Comparison of ENCODE assay signal across 15 cellular contexts in genomic region chr2:227817336-227817735, GRCh38. TPM values are rescaled to one million over a fixed set of nuclear protein-coding genes. Genes with fewer than 3 reads are reported as not detected.
DNase-seq lines count a peak whose midpoint lies in the region; ATAC-seq and TF ChIP-seq lines count a peak whose summit lies in the region.
"Had no signal": no experiment of that assay in that cellular context is flagged by ENCODE, and none has a peak within 500 bp of the region (broad histone marks: within the 10 kb centered on the region; RNA-seq: fewer than 3 reads in every experiment).

No MANE protein-coding gene starts in this region.

- peaks cover 0 to 12% of the 10 kb centered on the region in 2 donors for H3K27me3 ChIP-seq in breast epithelium
- H3K27me3 ChIP-seq in tibial artery, result no peaks in the 10 kb centered on the region
- H3K27me3 ChIP-seq: ovary had no signal

- H3K9me3 ChIP-seq in breast epithelium, result no peaks in the 10 kb centered on the region
- no peaks in the 10 kb centered on the region for H3K9me3 ChIP-seq in tibial artery
- H3K9me3 ChIP-seq: body of pancreas, ovary had no signal

- POLR2A ChIA-PET in MCF 10A (lab: Yijun Ruan, JAX), result interaction anchor here (0.6 to 5.8 kb wide), 7 partner anchors 21 to 440 kb away, joined by 3 to 75 read pairs (median 3); no protein-coding TSS in a partner anchor
- POLR2A ChIA-PET in activated CD4-positive, alpha-beta memory T cell treated with anti-CD3 and anti-CD28 coated beads, Interleukin-2, amount 10 ng/mL, durations not matched to agents 7 days and 5 days (lab: Charles Lee), result interaction anchor here (1.0 kb wide), 1 partner anchor 11 kb away, joined by 8 read pairs; no protein-coding TSS in a partner anchor

- H3K4me1 ChIP-seq in breast epithelium (peaks cover 0 to 7% of the 10 kb centered on the region in 2 donors), tibial artery (peaks cover 0 to 31% (median 10%) of the 10 kb centered on the region in 4 donors)
- H3K4me1 ChIP-seq: body of pancreas had no signal

- no peaks in the 10 kb centered on the region for H3K27me3 Mint-ChIP-seq in MCF 10A (ENCODE audit: insufficient read depth, unreplicated experiment)
- H3K27me3 Mint-ChIP-seq in activated CD4-positive, alpha-beta memory T cell treated with anti-CD3 and anti-CD28 coated beads, Interleukin-2, amount 10 ng/mL, durations not matched to agents 7 days and 5 days, result peaks cover under 1% of the 10 kb centered on the region
- peaks cover 11% of the 10 kb centered on the region for H3K27me3 Mint-ChIP-seq in activated CD8-positive, alpha-beta memory T cell treated with anti-CD3 and anti-CD28 coated beads, Interleukin-2, amount 10 ng/mL, durations not matched to agents 7 days and 5 days

- H3K36me3 ChIP-seq in breast epithelium, result no peaks in the 10 kb centered on the region
- H3K36me3 ChIP-seq in tibial artery, result no peaks in the 10 kb centered on the region
- H3K36me3 ChIP-seq: ovary had no signal

- BruUV-seq in MCF 10A (replicated peaks; lab: Mats Ljungman, UMichigan), result TSS peak; percentile 72

- no peak for DNase-seq in MCF 10A (ENCODE audit: unreplicated experiment)
- DNase-seq in breast epithelium (ENCODE audit: low spot score in 2 of 2), result no peak
- DNase-seq in activated CD4-positive, alpha-beta memory T cell treated with anti-CD3 and anti-CD28 coated beads, Interleukin-2, amount 10 ng/mL, durations not matched to agents 7 days and 5 days, result no peak
- DNase-seq in epithelial cell of proximal tubule (ENCODE audit: low read depth), result no peak
- no peak for DNase-seq in tibial artery
- DNase-seq in SKM-1 (lab: John Stamatoyannopoulos, UW; ENCODE audit: unreplicated experiment), result no peak
- no peak for DNase-seq in T-helper 1 cell
- DNase-seq in activated CD8-positive, alpha-beta memory T cell treated with anti-CD3 and anti-CD28 coated beads, Interleukin-2, amount 10 ng/mL, durations not matched to agents 7 days and 5 days, result no peak
- DNase-seq: activated effector memory CD4-positive, alpha-beta T cell treated with Interleukin-2 at 50 U/mL for 16 hours; body of pancreas; NCI-H748 treated with DMSO at 0.1 percent for 48 hours; ovary had no signal

- peaks cover 26% of the 10 kb centered on the region for H3K36me3 Mint-ChIP-seq in MCF 10A (ENCODE audit: insufficient read depth, unreplicated experiment)
- H3K36me3 Mint-ChIP-seq in activated CD4-positive, alpha-beta memory T cell treated with anti-CD3 and anti-CD28 coated beads, Interleukin-2, amount 10 ng/mL, durations not matched to agents 7 days and 5 days (ENCODE audit: low read depth), result no peaks in the 10 kb centered on the region
- H3K36me3 Mint-ChIP-seq in activated CD8-positive, alpha-beta memory T cell treated with anti-CD3 and anti-CD28 coated beads, Interleukin-2, amount 10 ng/mL, durations not matched to agents 7 days and 5 days, result no peaks in the 10 kb centered on the region
- H3K36me3 Mint-ChIP-seq: stimulated activated memory B cell treated with anti-CD40 and anti-IgM and Interleukin-4, amounts not matched to agents 10 μg/mL and 1 μg/mL and 100 μg/mL, for 72 hours had no signal

- peak overlapping the region; percentile 80 for H3K4me3 Mint-ChIP-seq in MCF 10A (ENCODE audit: unreplicated experiment)
- no peak overlapping the region for H3K4me3 Mint-ChIP-seq in activated CD4-positive, alpha-beta memory T cell treated with anti-CD3 and anti-CD28 coated beads, Interleukin-2, amount 10 ng/mL, durations not matched to agents 7 days and 5 days
- no peak overlapping the region for H3K4me3 Mint-ChIP-seq in activated CD8-positive, alpha-beta memory T cell treated with anti-CD3 and anti-CD28 coated beads, Interleukin-2, amount 10 ng/mL, durations not matched to agents 7 days and 5 days
- H3K4me3 Mint-ChIP-seq: stimulated activated memory B cell treated with anti-CD40 and anti-IgM and Interleukin-4, amounts not matched to agents 10 μg/mL and 1 μg/mL and 100 μg/mL, for 72 hours; T-helper 2 cell treated with Interferon-gamma antibody and Interleukin-4, amounts not matched to agents 5 μg/mL and 100 μg/mL, for 36 hours had no signal

- TF ChIP-seq CTCF in MCF 10A (IDR thresholded peaks at IDR 0.05; ENCODE audit: unreplicated experiment) (no peak), breast epithelium (IDR thresholded peaks at IDR 0.05) (no peak), epithelial cell of proximal tubule (conservative IDR thresholded peaks at IDR 0.05; ENCODE audit: low read depth, low read length) (no peak), tibial artery (IDR thresholded peaks at IDR 0.05) (no peak)

- no peak for ATAC-seq in activated CD8-positive, alpha-beta memory T cell treated with anti-CD3 and anti-CD28 coated beads, Interleukin-2, amount 10 ng/mL, durations not matched to agents 7 days and 5 days
- ATAC-seq: stimulated activated memory B cell treated with anti-CD40 and anti-IgM and Interleukin-4, amounts not matched to agents 10 μg/mL and 1 μg/mL and 100 μg/mL, for 72 hours had no signal

- TF ChIP-seq POLR2A in breast epithelium (IDR thresholded peaks at IDR 0.05), result no peak

- no peak overlapping the region for H3K27ac ChIP-seq in breast epithelium
- peak overlapping the region; percentile 73 to 76 for H3K27ac ChIP-seq in tibial artery
- H3K27ac ChIP-seq: ovary had no signal

- intact Hi-C loops in MCF 10A (cut with micrococcal nuclease), result no loop called here
- intact Hi-C loops in breast epithelium (cut with DNase I; ENCODE audit: low total_unique reads), result no loop called here
- intact Hi-C loops in tibial artery (cut with DNase I; ENCODE audit: low total_unique reads), result no loop called here

- peaks cover 14% of the 10 kb centered on the region for H3K9me3 Mint-ChIP-seq in MCF 10A (ENCODE audit: unreplicated experiment)
- no peaks in the 10 kb centered on the region for H3K9me3 Mint-ChIP-seq in activated CD4-positive, alpha-beta memory T cell treated with anti-CD3 and anti-CD28 coated beads, Interleukin-2, amount 10 ng/mL, durations not matched to agents 7 days and 5 days
- no peaks in the 10 kb centered on the region for H3K9me3 Mint-ChIP-seq in activated CD8-positive, alpha-beta memory T cell treated with anti-CD3 and anti-CD28 coated beads, Interleukin-2, amount 10 ng/mL, durations not matched to agents 7 days and 5 days (ENCODE audit: low read depth)
- H3K9me3 Mint-ChIP-seq: T-helper 2 cell treated with Interferon-gamma antibody and Interleukin-4, amounts not matched to agents 5 μg/mL and 100 μg/mL, for 36 hours had no signal

- H3K4me3 ChIP-seq in breast epithelium, result no peak overlapping the region
- peak overlapping the region; percentile 53 for H3K4me3 ChIP-seq in epithelial cell of proximal tubule (ENCODE audit: low read depth, low read length)
- peak overlapping the region in 1 of 2 donors; percentile 40 for H3K4me3 ChIP-seq in tibial artery
- H3K4me3 ChIP-seq: body of pancreas, ovary, skin epidermis had no signal

- CTCF ChIA-PET in MCF 10A (lab: Yijun Ruan, JAX), result interaction anchor here (0.5 to 0.9 kb wide), 3 partner anchors 337 to 416 kb away, joined by 3 to 4 read pairs (median 3); no protein-coding TSS in a partner anchor
- CTCF ChIA-PET in activated CD4-positive, alpha-beta memory T cell treated with anti-CD3 and anti-CD28 coated beads, Interleukin-2, amount 10 ng/mL, durations not matched to agents 7 days and 5 days (lab: Charles Lee), result interaction anchor here (1.0 kb wide), 1 partner anchor 44 kb away, joined by 6 read pairs; no protein-coding TSS in a partner anchor
- CTCF ChIA-PET in activated CD8-positive, alpha-beta memory T cell treated with anti-CD3 and anti-CD28 coated beads, Interleukin-2, amount 10 ng/mL, durations not matched to agents 7 days and 5 days (lab: Charles Lee), result interaction anchor here (0.8 to 0.9 kb wide), 2 partner anchors 18 to 34 kb away, joined by 3 to 4 read pairs; no protein-coding TSS in a partner anchor

- H3K4me1 Mint-ChIP-seq in MCF 10A (ENCODE audit: insufficient read depth, unreplicated experiment), result peaks cover 46% of the 10 kb centered on the region
- H3K4me1 Mint-ChIP-seq in activated CD4-positive, alpha-beta memory T cell treated with anti-CD3 and anti-CD28 coated beads, Interleukin-2, amount 10 ng/mL, durations not matched to agents 7 days and 5 days, result peaks cover 35% of the 10 kb centered on the region
- H3K4me1 Mint-ChIP-seq in activated CD8-positive, alpha-beta memory T cell treated with anti-CD3 and anti-CD28 coated beads, Interleukin-2, amount 10 ng/mL, durations not matched to agents 7 days and 5 days, result peaks cover 11% of the 10 kb centered on the region
- H3K4me1 Mint-ChIP-seq: stimulated activated memory B cell treated with anti-CD40 and anti-IgM and Interleukin-4, amounts not matched to agents 10 μg/mL and 1 μg/mL and 100 μg/mL, for 72 hours had no signal

- peak overlapping the region; percentile 92 for H3K27ac Mint-ChIP-seq in MCF 10A (ENCODE audit: low read depth, unreplicated experiment)
- peak overlapping the region; percentile 78 for H3K27ac Mint-ChIP-seq in activated CD4-positive, alpha-beta memory T cell treated with anti-CD3 and anti-CD28 coated beads, Interleukin-2, amount 10 ng/mL, durations not matched to agents 7 days and 5 days
- H3K27ac Mint-ChIP-seq in activated CD8-positive, alpha-beta memory T cell treated with anti-CD3 and anti-CD28 coated beads, Interleukin-2, amount 10 ng/mL, durations not matched to agents 7 days and 5 days, result no peak overlapping the region
- H3K27ac Mint-ChIP-seq: stimulated activated memory B cell treated with anti-CD40 and anti-IgM and Interleukin-4, amounts not matched to agents 10 μg/mL and 1 μg/mL and 100 μg/mL, for 72 hours; T-helper 2 cell treated with Interferon-gamma antibody and Interleukin-4, amounts not matched to agents 5 μg/mL and 100 μg/mL, for 36 hours had no signal

RNA-seq across cellular contexts. Expression of gene CCL20, which starts 3.7 kb away (rescaled TPM):
- 18.0 and 34.4 TPM in 2 replicates for total RNA-seq in MCF 10A (2022)
- total RNA-seq in breast epithelium, result 1 to 10 TPM in 2 of 3 donors, not detected in 1; 1.3 to 6.7 TPM
- 1 to 10 TPM; 3.6 to 4.7 TPM for total RNA-seq in activated CD4-positive, alpha-beta memory T cell treated with anti-CD3 and anti-CD28 coated beads, Interleukin-2, amount 10 ng/mL, durations not matched to agents 7 days and 5 days
- total RNA-seq in epithelial cell of proximal tubule, result 1.0 and 1.2 TPM in 2 replicates
- total RNA-seq in activated CD8-positive, alpha-beta memory T cell treated with anti-CD3 and anti-CD28 coated beads, Interleukin-2, amount 10 ng/mL, durations not matched to agents 7 days and 5 days, result under 1 TPM in 1 of 2 experiments, not detected in 1; 0.82 TPM

RNA-seq across cellular contexts. Expression of gene DAW1, which starts 54.1 kb away (rescaled TPM):
- total RNA-seq in MCF 10A (2022) (0.64 and 1.1 TPM in 2 replicates), breast epithelium (not detected), epithelial cell of proximal tubule (1.6 and 1.7 TPM in 2 replicates)
- total RNA-seq in activated CD4-positive, alpha-beta memory T cell treated with anti-CD3 and anti-CD28 coated beads, Interleukin-2, amount 10 ng/mL, durations not matched to agents 7 days and 5 days, result not detected
- not detected for total RNA-seq in activated CD8-positive, alpha-beta memory T cell treated with anti-CD3 and anti-CD28 coated beads, Interleukin-2, amount 10 ng/mL, durations not matched to agents 7 days and 5 days
- total RNA-seq: body of pancreas had no signal

Comparison
In these comparisons a context has a peak if more than half of its experiments do, and no peak if none do; other contexts are left out.
1. H3K27ac ChIP-seq: peak in tibial artery (2 of 2); none in breast epithelium (0 of 2).